Comparison of ENCODE assay signal across 1 cellular context in the genomic region with DNA sequence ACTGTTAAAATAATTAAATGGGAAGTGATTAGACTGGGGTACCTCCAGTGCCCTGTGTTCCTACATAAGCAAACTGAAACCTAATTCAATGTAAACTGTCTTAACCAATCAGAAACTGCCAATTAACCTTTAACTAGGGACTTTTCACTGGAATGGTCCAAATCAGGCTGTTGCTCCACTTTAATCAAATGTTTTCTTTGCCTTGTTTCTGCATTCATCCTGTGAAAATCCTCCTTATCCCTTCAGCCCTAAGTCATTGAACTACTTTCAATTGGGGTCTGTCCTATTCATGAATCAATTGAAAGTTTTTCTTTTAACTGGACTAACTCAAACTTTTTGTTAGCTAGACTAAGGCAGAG.
TF ChIP-seq lines count a peak whose summit lies in the region.

No MANE protein-coding gene starts in this region.

TF ChIP-seq in WTC11, 78 proteins besides CTCF, POLR2A, EP300 and RAD21:
- TF ChIP-seq, protein P1, sequence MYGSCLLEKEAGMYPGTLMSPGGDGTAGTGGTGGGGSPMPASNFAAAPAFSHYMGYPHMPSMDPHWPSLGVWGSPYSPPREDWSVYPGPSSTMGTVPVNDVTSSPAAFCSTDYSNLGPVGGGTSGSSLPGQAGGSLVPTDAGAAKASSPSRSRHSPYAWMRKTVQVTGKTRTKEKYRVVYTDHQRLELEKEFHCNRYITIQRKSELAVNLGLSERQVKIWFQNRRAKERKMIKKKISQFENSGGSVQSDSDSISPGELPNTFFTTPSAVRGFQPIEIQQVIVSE (CRISPR knock-in tag; IDR thresholded peaks at IDR 0.05; ENCODE audit: borderline replicate concordance), result no peak
- TF ChIP-seq SMAD3 (CRISPR knock-in tag; IDR thresholded peaks at IDR 0.05; ENCODE audit: borderline replicate concordance), result no peak
- no peak for TF ChIP-seq OVOL2 (CRISPR knock-in tag; IDR thresholded peaks at IDR 0.05; ENCODE audit: borderline replicate concordance)
- TF ChIP-seq, protein P2, sequence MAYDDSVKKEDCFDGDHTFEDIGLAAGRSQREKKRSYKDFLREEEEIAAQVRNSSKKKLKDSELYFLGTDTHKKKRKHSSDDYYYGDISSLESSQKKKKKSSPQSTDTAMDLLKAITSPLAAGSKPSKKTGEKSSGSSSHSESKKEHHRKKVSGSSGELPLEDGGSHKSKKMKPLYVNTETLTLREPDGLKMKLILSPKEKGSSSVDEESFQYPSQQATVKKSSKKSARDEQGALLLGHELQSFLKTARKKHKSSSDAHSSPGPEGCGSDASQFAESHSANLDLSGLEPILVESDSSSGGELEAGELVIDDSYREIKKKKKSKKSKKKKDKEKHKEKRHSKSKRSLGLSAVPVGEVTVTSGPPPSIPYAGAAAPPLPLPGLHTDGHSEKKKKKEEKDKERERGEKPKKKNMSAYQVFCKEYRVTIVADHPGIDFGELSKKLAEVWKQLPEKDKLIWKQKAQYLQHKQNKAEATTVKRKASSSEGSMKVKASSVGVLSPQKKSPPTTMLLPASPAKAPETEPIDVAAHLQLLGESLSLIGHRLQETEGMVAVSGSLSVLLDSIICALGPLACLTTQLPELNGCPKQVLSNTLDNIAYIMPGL (CRISPR knock-in tag; IDR thresholded peaks at IDR 0.05), result no peak
- TF ChIP-seq CREB1 (CRISPR knock-in tag; IDR thresholded peaks at IDR 0.05), result no peak
- TF ChIP-seq, protein P3, sequence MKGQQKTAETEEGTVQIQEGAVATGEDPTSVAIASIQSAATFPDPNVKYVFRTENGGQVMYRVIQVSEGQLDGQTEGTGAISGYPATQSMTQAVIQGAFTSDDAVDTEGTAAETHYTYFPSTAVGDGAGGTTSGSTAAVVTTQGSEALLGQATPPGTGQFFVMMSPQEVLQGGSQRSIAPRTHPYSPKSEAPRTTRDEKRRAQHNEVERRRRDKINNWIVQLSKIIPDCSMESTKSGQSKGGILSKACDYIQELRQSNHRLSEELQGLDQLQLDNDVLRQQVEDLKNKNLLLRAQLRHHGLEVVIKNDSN (CRISPR knock-in tag; IDR thresholded peaks at IDR 0.05), result no peak
- TF ChIP-seq, protein P4, sequence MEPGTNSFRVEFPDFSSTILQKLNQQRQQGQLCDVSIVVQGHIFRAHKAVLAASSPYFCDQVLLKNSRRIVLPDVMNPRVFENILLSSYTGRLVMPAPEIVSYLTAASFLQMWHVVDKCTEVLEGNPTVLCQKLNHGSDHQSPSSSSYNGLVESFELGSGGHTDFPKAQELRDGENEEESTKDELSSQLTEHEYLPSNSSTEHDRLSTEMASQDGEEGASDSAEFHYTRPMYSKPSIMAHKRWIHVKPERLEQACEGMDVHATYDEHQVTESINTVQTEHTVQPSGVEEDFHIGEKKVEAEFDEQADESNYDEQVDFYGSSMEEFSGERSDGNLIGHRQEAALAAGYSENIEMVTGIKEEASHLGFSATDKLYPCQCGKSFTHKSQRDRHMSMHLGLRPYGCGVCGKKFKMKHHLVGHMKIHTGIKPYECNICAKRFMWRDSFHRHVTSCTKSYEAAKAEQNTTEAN (CRISPR knock-in tag; IDR thresholded peaks at IDR 0.05), result no peak
- TF ChIP-seq MXD4 (CRISPR knock-in tag; IDR thresholded peaks at IDR 0.05; ENCODE audit: borderline replicate concordance), result no peak
- TF ChIP-seq CREM (CRISPR knock-in tag; IDR thresholded peaks at IDR 0.05), result no peak
- TF ChIP-seq, protein P5, sequence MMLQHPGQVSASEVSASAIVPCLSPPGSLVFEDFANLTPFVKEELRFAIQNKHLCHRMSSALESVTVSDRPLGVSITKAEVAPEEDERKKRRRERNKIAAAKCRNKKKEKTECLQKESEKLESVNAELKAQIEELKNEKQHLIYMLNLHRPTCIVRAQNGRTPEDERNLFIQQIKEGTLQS (CRISPR knock-in tag; conservative IDR thresholded peaks at IDR 0.05), result no peak
- TF ChIP-seq, protein P6, sequence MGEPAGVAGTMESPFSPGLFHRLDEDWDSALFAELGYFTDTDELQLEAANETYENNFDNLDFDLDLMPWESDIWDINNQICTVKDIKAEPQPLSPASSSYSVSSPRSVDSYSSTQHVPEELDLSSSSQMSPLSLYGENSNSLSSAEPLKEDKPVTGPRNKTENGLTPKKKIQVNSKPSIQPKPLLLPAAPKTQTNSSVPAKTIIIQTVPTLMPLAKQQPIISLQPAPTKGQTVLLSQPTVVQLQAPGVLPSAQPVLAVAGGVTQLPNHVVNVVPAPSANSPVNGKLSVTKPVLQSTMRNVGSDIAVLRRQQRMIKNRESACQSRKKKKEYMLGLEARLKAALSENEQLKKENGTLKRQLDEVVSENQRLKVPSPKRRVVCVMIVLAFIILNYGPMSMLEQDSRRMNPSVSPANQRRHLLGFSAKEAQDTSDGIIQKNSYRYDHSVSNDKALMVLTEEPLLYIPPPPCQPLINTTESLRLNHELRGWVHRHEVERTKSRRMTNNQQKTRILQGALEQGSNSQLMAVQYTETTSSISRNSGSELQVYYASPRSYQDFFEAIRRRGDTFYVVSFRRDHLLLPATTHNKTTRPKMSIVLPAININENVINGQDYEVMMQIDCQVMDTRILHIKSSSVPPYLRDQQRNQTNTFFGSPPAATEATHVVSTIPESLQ (CRISPR knock-in tag; IDR thresholded peaks at IDR 0.05), result no peak
- TF ChIP-seq ELF4 (CRISPR knock-in tag; IDR thresholded peaks at IDR 0.05; ENCODE audit: low read depth), result no peak
- no peak for TF ChIP-seq HMGA2 (CRISPR knock-in tag; IDR thresholded peaks at IDR 0.05)
- no peak for TF ChIP-seq TCF7 (CRISPR knock-in tag; IDR thresholded peaks at IDR 0.05; ENCODE audit: low read depth)
- TF ChIP-seq, protein P7, sequence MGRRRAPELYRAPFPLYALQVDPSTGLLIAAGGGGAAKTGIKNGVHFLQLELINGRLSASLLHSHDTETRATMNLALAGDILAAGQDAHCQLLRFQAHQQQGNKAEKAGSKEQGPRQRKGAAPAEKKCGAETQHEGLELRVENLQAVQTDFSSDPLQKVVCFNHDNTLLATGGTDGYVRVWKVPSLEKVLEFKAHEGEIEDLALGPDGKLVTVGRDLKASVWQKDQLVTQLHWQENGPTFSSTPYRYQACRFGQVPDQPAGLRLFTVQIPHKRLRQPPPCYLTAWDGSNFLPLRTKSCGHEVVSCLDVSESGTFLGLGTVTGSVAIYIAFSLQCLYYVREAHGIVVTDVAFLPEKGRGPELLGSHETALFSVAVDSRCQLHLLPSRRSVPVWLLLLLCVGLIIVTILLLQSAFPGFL (CRISPR knock-in tag; IDR thresholded peaks at IDR 0.05; ENCODE audit: borderline replicate concordance), result no peak
- no peak for TF ChIP-seq SP1 (CRISPR knock-in tag; conservative IDR thresholded peaks at IDR 0.05)
- TF ChIP-seq, protein P8, sequence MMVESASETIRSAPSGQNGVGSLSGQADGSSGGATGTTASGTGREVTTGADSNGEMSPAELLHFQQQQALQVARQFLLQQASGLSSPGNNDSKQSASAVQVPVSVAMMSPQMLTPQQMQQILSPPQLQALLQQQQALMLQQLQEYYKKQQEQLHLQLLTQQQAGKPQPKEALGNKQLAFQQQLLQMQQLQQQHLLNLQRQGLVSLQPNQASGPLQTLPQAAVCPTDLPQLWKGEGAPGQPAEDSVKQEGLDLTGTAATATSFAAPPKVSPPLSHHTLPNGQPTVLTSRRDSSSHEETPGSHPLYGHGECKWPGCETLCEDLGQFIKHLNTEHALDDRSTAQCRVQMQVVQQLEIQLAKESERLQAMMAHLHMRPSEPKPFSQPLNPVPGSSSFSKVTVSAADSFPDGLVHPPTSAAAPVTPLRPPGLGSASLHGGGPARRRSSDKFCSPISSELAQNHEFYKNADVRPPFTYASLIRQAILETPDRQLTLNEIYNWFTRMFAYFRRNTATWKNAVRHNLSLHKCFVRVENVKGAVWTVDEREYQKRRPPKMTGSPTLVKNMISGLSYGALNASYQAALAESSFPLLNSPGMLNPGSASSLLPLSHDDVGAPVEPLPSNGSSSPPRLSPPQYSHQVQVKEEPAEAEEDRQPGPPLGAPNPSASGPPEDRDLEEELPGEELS (CRISPR knock-in tag; IDR thresholded peaks at IDR 0.05), result no peak
- no peak for TF ChIP-seq FOXK1 (CRISPR knock-in tag; IDR thresholded peaks at IDR 0.05)
